1 cellular context compared by ENCODE assay signal in the genomic region with DNA sequence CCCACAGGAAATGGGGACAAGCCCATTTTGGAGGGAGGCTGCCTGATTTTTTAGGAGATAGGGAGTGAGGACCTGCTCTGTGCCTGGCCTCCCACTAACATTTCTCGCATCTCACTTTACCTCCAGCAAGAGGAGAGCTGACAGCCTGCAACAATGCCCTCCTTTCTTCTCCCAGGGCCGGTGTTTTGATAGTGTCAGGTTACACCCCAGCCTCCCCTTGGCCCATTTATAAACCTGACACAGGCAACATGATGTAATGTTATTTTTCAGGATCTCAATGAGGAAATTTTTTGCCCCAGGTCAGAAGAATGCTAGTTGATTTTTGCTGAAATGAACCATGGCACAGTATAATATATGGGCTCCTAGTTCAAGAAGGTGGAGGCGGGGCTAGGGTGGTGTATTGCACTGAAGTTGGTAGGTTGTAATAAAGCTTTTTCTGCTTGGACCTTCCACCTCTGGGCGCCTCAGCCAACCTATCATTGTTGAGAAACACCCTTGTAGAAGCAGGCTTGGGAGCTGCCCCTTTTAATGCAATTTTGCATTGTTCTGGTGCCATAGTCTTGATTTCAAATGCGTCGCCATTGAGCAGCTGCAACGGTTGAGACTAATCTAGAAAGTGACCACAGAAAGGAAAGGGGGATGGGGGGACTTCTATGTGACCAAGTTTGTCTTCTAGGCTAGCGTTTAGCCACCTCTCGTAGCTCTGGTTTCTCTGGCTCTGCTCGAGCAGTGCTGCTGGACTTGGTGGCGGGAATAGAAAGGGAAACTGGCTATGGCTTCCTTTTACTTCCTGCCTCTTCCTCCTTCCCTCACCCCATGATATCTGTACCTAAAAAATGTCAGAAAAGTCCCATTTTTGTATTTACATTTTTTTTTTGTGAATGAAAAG.
TF ChIP-seq lines count a peak whose summit lies in the region.

No MANE protein-coding gene starts in this region.

TF ChIP-seq in HEK293, 187 proteins besides CTCF, POLR2A, EP300 and RAD21 (continued from another document):
- peak; percentile 78 for TF ChIP-seq ZNF394 (tag by site-specific recombination; IDR thresholded peaks at IDR 0.05; ENCODE audit: borderline replicate concordance)
- TF ChIP-seq ZNF530 (tag by site-specific recombination; IDR thresholded peaks at IDR 0.05; ENCODE audit: low read depth) = no peak
- TF ChIP-seq, protein P1, sequence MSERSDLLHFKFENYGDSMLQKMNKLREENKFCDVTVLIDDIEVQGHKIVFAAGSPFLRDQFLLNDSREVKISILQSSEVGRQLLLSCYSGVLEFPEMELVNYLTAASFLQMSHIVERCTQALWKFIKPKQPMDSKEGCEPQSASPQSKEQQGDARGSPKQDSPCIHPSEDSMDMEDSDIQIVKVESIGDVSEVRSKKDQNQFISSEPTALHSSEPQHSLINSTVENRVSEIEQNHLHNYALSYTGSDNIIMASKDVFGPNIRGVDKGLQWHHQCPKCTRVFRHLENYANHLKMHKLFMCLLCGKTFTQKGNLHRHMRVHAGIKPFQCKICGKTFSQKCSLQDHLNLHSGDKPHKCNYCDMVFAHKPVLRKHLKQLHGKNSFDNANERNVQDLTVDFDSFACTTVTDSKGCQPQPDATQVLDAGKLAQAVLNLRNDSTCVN (tag by site-specific recombination; optimal IDR thresholded peaks at IDR 0.05) = no peak
- TF ChIP-seq ZNF544 (tag by site-specific recombination; IDR thresholded peaks at IDR 0.05) = no peak
- TF ChIP-seq ZNF114 (tag by site-specific recombination; IDR thresholded peaks at IDR 0.05) = no peak
- TF ChIP-seq YY1 (tag by site-specific recombination; IDR thresholded peaks at IDR 0.05) = peak; percentile 59; the same call in 1 of the 2 replicates
- peak; percentile 84; the same call in 1 of the 2 replicates for TF ChIP-seq ZNF184 (tag by site-specific recombination; IDR thresholded peaks at IDR 0.05)
- TF ChIP-seq, protein P2, sequence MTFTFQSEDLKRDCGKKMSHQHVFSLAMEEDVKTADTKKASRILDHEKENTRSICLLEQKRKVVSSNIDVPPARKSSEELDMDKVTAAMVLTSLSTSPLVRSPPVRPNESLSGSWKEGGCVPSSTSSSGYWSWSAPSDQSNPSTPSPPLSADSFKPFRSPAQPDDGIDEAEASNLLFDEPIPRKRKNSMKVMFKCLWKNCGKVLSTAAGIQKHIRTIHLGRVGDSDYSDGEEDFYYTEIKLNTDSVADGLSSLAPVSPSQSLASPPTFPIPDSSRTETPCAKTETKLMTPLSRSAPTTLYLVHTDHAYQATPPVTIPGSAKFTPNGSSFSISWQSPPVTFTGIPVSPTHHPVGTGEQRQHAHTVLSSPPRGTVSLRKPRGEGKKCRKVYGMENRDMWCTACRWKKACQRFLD (tag by site-specific recombination; IDR thresholded peaks at IDR 0.05) = no peak
- TF ChIP-seq, protein P3, sequence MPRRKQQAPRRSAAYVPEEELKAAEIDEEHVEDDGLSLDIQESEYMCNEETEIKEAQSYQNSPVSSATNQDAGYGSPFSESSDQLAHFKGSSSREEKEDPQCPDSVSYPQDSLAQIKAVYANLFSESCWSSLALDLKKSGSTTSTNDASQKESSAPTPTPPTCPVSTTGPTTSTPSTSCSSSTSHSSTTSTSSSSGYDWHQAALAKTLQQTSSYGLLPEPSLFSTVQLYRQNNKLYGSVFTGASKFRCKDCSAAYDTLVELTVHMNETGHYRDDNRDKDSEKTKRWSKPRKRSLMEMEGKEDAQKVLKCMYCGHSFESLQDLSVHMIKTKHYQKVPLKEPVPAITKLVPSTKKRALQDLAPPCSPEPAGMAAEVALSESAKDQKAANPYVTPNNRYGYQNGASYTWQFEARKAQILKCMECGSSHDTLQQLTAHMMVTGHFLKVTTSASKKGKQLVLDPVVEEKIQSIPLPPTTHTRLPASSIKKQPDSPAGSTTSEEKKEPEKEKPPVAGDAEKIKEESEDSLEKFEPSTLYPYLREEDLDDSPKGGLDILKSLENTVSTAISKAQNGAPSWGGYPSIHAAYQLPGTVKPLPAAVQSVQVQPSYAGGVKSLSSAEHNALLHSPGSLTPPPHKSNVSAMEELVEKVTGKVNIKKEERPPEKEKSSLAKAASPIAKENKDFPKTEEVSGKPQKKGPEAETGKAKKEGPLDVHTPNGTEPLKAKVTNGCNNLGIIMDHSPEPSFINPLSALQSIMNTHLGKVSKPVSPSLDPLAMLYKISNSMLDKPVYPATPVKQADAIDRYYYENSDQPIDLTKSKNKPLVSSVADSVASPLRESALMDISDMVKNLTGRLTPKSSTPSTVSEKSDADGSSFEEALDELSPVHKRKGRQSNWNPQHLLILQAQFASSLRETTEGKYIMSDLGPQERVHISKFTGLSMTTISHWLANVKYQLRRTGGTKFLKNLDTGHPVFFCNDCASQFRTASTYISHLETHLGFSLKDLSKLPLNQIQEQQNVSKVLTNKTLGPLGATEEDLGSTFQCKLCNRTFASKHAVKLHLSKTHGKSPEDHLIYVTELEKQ (tag by site-specific recombination; IDR thresholded peaks at IDR 0.05; ENCODE audit: borderline replicate concordance) = peak; percentile 97
- TF ChIP-seq ZNF561 (tag by site-specific recombination; IDR thresholded peaks at IDR 0.05; ENCODE audit: borderline replicate concordance) = peak; percentile 86
- TF ChIP-seq ZNF776 (tag by site-specific recombination; IDR thresholded peaks at IDR 0.05; ENCODE audit: borderline replicate concordance) = no peak
